ENCODE assay signal across 8 cellular contexts in the genomic region with DNA sequence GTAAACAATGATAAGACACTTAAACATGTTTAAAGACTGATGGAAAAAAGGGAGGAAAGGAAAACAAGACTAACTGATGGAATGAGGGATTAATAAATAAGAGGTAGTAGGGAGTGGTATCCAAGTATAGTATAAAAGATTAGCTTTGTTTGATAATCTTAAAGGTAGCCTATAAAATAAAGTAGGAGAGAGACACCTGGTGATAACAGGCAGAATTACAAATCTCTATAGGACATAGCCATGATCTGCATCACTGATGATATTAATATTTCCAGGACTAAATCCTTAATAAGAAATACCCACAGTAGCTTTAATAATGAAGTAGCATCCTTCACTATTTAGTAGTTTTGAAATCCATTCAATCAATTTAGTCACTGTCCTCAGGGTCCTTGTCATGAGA.
DNase-seq lines count a peak whose midpoint lies in the region; ATAC-seq lines count a peak whose summit lies in the region.

No MANE protein-coding gene starts in this region.

- DNase-seq in NCI-H2107 treated with DMSO at 0.1 percent for 48 hours (lab: John Stamatoyannopoulos, UW; ENCODE audit: unreplicated experiment), result peak; percentile 64
- DNase-seq in NCI-H2107 (lab: John Stamatoyannopoulos, UW), result no peak
- DNase-seq in NCI-H2029 treated with DMSO at 0.1 percent for 48 hours (lab: John Stamatoyannopoulos, UW), result peak; percentile 53
- no peak for DNase-seq in central memory CD8-positive, alpha-beta T cell (ENCODE audit: low spot score in 2 of 2)
- peak in 1 of 2 donors; percentile 11 for DNase-seq in memory B cell (ENCODE audit: low spot score in 2 of 2)
- DNase-seq in activated naive CD4-positive, alpha-beta T cell (lab: John Stamatoyannopoulos, UW), result no peak

- H3K4me3 Mint-ChIP-seq in central memory CD8-positive, alpha-beta T cell, result no peak overlapping the region
- no peak overlapping the region for H3K4me3 Mint-ChIP-seq in memory B cell

- no peaks in the 10 kb centered on the region for H3K9me3 Mint-ChIP-seq in central memory CD8-positive, alpha-beta T cell
- no peaks in the 10 kb centered on the region for H3K9me3 Mint-ChIP-seq in memory B cell

- peaks cover 16% of the 10 kb centered on the region for H3K4me1 Mint-ChIP-seq in central memory CD8-positive, alpha-beta T cell
- peaks cover 5% of the 10 kb centered on the region for H3K4me1 Mint-ChIP-seq in memory B cell

- peaks cover 5% of the 10 kb centered on the region for H3K36me3 Mint-ChIP-seq in central memory CD8-positive, alpha-beta T cell (ENCODE audit: insufficient read depth)
- no peaks in the 10 kb centered on the region for H3K36me3 Mint-ChIP-seq in memory B cell

- H3K27me3 Mint-ChIP-seq in central memory CD8-positive, alpha-beta T cell, result no peaks in the 10 kb centered on the region
- H3K27me3 Mint-ChIP-seq in memory B cell, result no peaks in the 10 kb centered on the region

- peak overlapping the region; percentile 1 for H3K27ac Mint-ChIP-seq in central memory CD8-positive, alpha-beta T cell (ENCODE audit: low read depth)
- H3K27ac Mint-ChIP-seq in memory B cell, result no peak overlapping the region

- ATAC-seq in central memory CD8-positive, alpha-beta T cell (replicated peaks; ENCODE audit: extremely low read depth, poor library complexity, severe bottlenecking), result peak; percentile 68
- ATAC-seq in memory B cell (ENCODE audit: low read depth) (peak; percentile 75), GM21381 (IDR thresholded peaks at IDR 0.05; ENCODE audit: unreplicated experiment) (no peak), GM21825 (IDR thresholded peaks at IDR 0.05; ENCODE audit: unreplicated experiment) (no peak)

Comparison
In these comparisons a context has a peak if more than half of its experiments do, and no peak if none do; other contexts are left out.
1. DNase-seq: peak in NCI-H2107 treated with DMSO at 0.1 percent for 48 hours (single experiment) and NCI-H2029 treated with DMSO at 0.1 percent for 48 hours (single experiment); none in NCI-H2107 (single experiment), central memory CD8-positive, alpha-beta T cell (0 of 2) and activated naive CD4-positive, alpha-beta T cell (0 of 4).
2. ATAC-seq: peak in central memory CD8-positive, alpha-beta T cell (single experiment) and memory B cell (single experiment); none in GM21381 (single experiment) and GM21825 (single experiment).